23 cellular contexts compared by ENCODE assay signal in genomic region chr1:166789286-166789685, GRCh38.
"Had no signal": no experiment of that assay in that cellular context is flagged by ENCODE, and none has a peak within 500 bp of the region (broad histone marks: within the 10 kb centered on the region; RNA-seq: fewer than 3 reads in every experiment).

No MANE protein-coding gene starts in this region.

- H3K27ac ChIP-seq: dorsolateral prefrontal cortex, esophagus squamous epithelium, lower lobe of right lung, ovary, psoas muscle, sigmoid colon, testis, tibial artery had no signal

- H3K27me3 ChIP-seq: ovary, sigmoid colon, testis had no signal

- H3K36me3 ChIP-seq: esophagus squamous epithelium, lower lobe of right lung, ovary, sigmoid colon, tibial artery had no signal

- FAIRE-seq: colon, frontal cortex, keratinocyte had no signal

- DNase-seq: dorsolateral prefrontal cortex; effector CD4-positive, alpha-beta T cell; esophagus squamous epithelium; head of caudate nucleus; left ventricle myocardium superior; lower lobe of right lung; natural killer cell; occipital lobe; ovary; posterior cingulate gyrus; psoas muscle; right cardiac atrium; sigmoid colon; stimulated activated CD4-positive, alpha-beta T cell treated with anti-CD3 and anti-CD28 coated beads, Interleukin-2, amount 100 ng/mL, for 24 hours; stimulated activated CD4-positive, alpha-beta T cell treated with anti-CD3 and anti-CD28 coated beads, Interleukin-4, amount 100 ng/mL, for 24 hours; stimulated activated naive CD4-positive, alpha-beta T cell treated with Interleukin-2 at 50 U/mL for 16 hours; substantia nigra; testis; tibial artery had no signal

- H3K4me3 ChIP-seq: dorsolateral prefrontal cortex, esophagus squamous epithelium, lower lobe of right lung, ovary, psoas muscle, sigmoid colon, testis, tibial artery had no signal

- H3K4me1 ChIP-seq: esophagus squamous epithelium, lower lobe of right lung, psoas muscle, sigmoid colon, testis, tibial artery had no signal

- ATAC-seq: left ventricle myocardium superior; lower lobe of right lung; natural killer cell; psoas muscle; right cardiac atrium; stimulated activated effector memory CD8-positive, alpha-beta T cell treated with anti-CD3 and anti-CD28 coated beads, Interleukin-12 subunit alpha, Interleukin-12 subunit beta, amount 100 ng/mL, for 72 hours had no signal
